In genomic region chr6:117559299-117559698, GRCh38 we compare ENCODE assay signal across 15 cellular contexts.
"Had no signal": no experiment of that assay in that cellular context is flagged by ENCODE, and none has a peak within 500 bp of the region (broad histone marks: within the 10 kb centered on the region; RNA-seq: fewer than 3 reads in every experiment).

No MANE protein-coding gene starts in this region.

- H3K27me3 Mint-ChIP-seq: activated CD4-positive, alpha-beta memory T cell treated with anti-CD3 and anti-CD28 coated beads for 36 hours; activated CD4-positive, alpha-beta T cell treated with anti-CD3 and anti-CD28 coated beads for 36 hours; activated naive CD8-positive, alpha-beta T cell treated with anti-CD3 and anti-CD28 coated beads for 36 hours; stimulated activated memory B cell treated with anti-CD40 and anti-IgM and Interleukin-4, amounts not matched to agents 10 μg/mL and 1 μg/mL and 100 μg/mL, for 72 hours had no signal

- ATAC-seq: activated CD4-positive, alpha-beta T cell treated with anti-CD3 and anti-CD28 coated beads for 36 hours; activated CD8-positive, alpha-beta memory T cell treated with anti-CD3 and anti-CD28 coated beads, Interleukin-2, amount 10 ng/mL, durations not matched to agents 7 days and 5 days; activated T-cell treated with anti-CD3 and anti-CD28 coated beads, Interleukin-2, amount 50 U/mL, for 4 hours; natural killer cell; stimulated activated memory B cell treated with anti-CD40 and anti-IgM and Interleukin-4, amounts not matched to agents 10 μg/mL and 1 μg/mL and 100 μg/mL, for 72 hours had no signal

- H3K4me1 Mint-ChIP-seq: activated CD4-positive, alpha-beta T cell treated with anti-CD3 and anti-CD28 coated beads for 36 hours; activated naive CD8-positive, alpha-beta T cell treated with anti-CD3 and anti-CD28 coated beads for 36 hours had no signal

- H3K4me3 Mint-ChIP-seq: activated CD4-positive, alpha-beta memory T cell treated with anti-CD3 and anti-CD28 coated beads for 36 hours; activated CD4-positive, alpha-beta T cell treated with anti-CD3 and anti-CD28 coated beads for 36 hours; activated CD8-positive, alpha-beta memory T cell treated with anti-CD3 and anti-CD28 coated beads, Interleukin-2, amount 10 ng/mL, durations not matched to agents 7 days and 5 days; activated naive CD8-positive, alpha-beta T cell treated with anti-CD3 and anti-CD28 coated beads for 36 hours; activated T-cell treated with anti-CD3 and anti-CD28 coated beads, Interleukin-2, amount 50 U/mL, for 4 hours; dendritic cell treated with granulocyte-macrophage colony-stimulating factor and Interleukin-4, amounts not matched to agents 40 ng/mL and 50 ng/mL, for 4 days; natural killer cell; stimulated activated memory B cell treated with anti-CD40 and anti-IgM and Interleukin-4, amounts not matched to agents 10 μg/mL and 1 μg/mL and 100 μg/mL, for 72 hours had no signal

- H3K36me3 Mint-ChIP-seq: activated naive CD8-positive, alpha-beta T cell treated with anti-CD3 and anti-CD28 coated beads for 36 hours; natural killer cell had no signal

- DNase-seq: activated CD4-positive, alpha-beta memory T cell treated with anti-CD3 and anti-CD28 coated beads for 36 hours; activated CD4-positive, alpha-beta T cell treated with anti-CD3 and anti-CD28 coated beads for 36 hours; activated CD8-positive, alpha-beta memory T cell treated with anti-CD3 and anti-CD28 coated beads, Interleukin-2, amount 10 ng/mL, durations not matched to agents 7 days and 5 days; activated effector memory CD4-positive, alpha-beta T cell treated with Interleukin-2 at 50 U/mL for 16 hours; activated naive CD8-positive, alpha-beta T cell treated with anti-CD3 and anti-CD28 coated beads for 36 hours; activated T-cell treated with anti-CD3 and anti-CD28 coated beads, Interleukin-2, amount 50 U/mL, for 4 hours; brain microvascular endothelial cell; effector memory CD4-positive, alpha-beta T cell; left ventricle myocardium inferior; mesenchymal stem cell; natural killer cell; retina; stimulated activated CD4-positive, alpha-beta T cell treated with anti-CD3 and anti-CD28 coated beads, Interleukin-2, amount 100 ng/mL, for 48 hours had no signal

- H3K27ac Mint-ChIP-seq: activated CD4-positive, alpha-beta memory T cell treated with anti-CD3 and anti-CD28 coated beads for 36 hours; activated CD4-positive, alpha-beta T cell treated with anti-CD3 and anti-CD28 coated beads for 36 hours; activated CD8-positive, alpha-beta memory T cell treated with anti-CD3 and anti-CD28 coated beads, Interleukin-2, amount 10 ng/mL, durations not matched to agents 7 days and 5 days; activated naive CD8-positive, alpha-beta T cell treated with anti-CD3 and anti-CD28 coated beads for 36 hours; dendritic cell treated with granulocyte-macrophage colony-stimulating factor and Interleukin-4, amounts not matched to agents 40 ng/mL and 50 ng/mL, for 4 days; stimulated activated memory B cell treated with anti-CD40 and anti-IgM and Interleukin-4, amounts not matched to agents 10 μg/mL and 1 μg/mL and 100 μg/mL, for 72 hours had no signal

- H3K9me3 Mint-ChIP-seq: activated CD4-positive, alpha-beta memory T cell treated with anti-CD3 and anti-CD28 coated beads for 36 hours; activated naive CD8-positive, alpha-beta T cell treated with anti-CD3 and anti-CD28 coated beads for 36 hours; activated T-cell treated with anti-CD3 and anti-CD28 coated beads, Interleukin-2, amount 50 U/mL, for 4 hours; dendritic cell treated with granulocyte-macrophage colony-stimulating factor and Interleukin-4, amounts not matched to agents 40 ng/mL and 50 ng/mL, for 4 days; natural killer cell; stimulated activated memory B cell treated with anti-CD40 and anti-IgM and Interleukin-4, amounts not matched to agents 10 μg/mL and 1 μg/mL and 100 μg/mL, for 72 hours had no signal
